ENCODE assay signal across 20 cellular contexts in genomic region chr16:11326737-11327276, GRCh38. TPM values are rescaled to one million over a fixed set of nuclear protein-coding genes. Genes with fewer than 3 reads are reported as not detected.
DNase-seq lines count a peak whose midpoint lies in the region; ATAC-seq and TF ChIP-seq lines count a peak whose summit lies in the region.
"Had no signal": no experiment of that assay in that cellular context is flagged by ENCODE, and none has a peak within 500 bp of the region (broad histone marks: within the 10 kb centered on the region; RNA-seq: fewer than 3 reads in every experiment).

No MANE protein-coding gene starts in this region.

- H3K4me2 ChIP-seq in neural progenitor cell: no peak overlapping the region

- H3K27me3 ChIP-seq in neural progenitor cell: no peaks in the 10 kb centered on the region

- no peak overlapping the region for H3K27ac ChIP-seq in neural progenitor cell
- H3K27ac ChIP-seq: 22Rv1, prostate gland had no signal

- peaks cover 28% of the 10 kb centered on the region for H3F3A ChIP-seq in neural progenitor cell (ENCODE audit: low read depth)

- DNase-seq in T-helper 1 cell (no peak), GM13977 (ENCODE audit: low spot score) (no peak), neural progenitor cell (ENCODE audit: low spot score) (no peak), SK-N-DZ (ENCODE audit: low spot score) (no peak), posterior cingulate gyrus (no peak)
- DNase-seq: CD8-positive, alpha-beta T cell; erythroblast; glutamatergic neuron; NCI-H1436; NCI-H345 had no signal

- H2AFZ ChIP-seq in neural progenitor cell (replicated peaks): no peak overlapping the region

- no peak overlapping the region for H3K4me3 ChIP-seq in neural progenitor cell
- H3K4me3 ChIP-seq: prostate gland had no signal

- in situ Hi-C loops in GM13977 (cut with MboI; ENCODE audit: low pct_unique_long_range_greater_than_20kb, low sequenced_read_pairs, unreplicated experiment): no loop called here

- peaks cover 9% of the 10 kb centered on the region for H3K36me3 Mint-ChIP-seq in T-helper 1 cell treated with Interleukin-12 subunit alpha and Interleukin-12 subunit beta and Interleukin-4 antibody, amounts not matched to agents 30 μg/mL and 1 μg/mL, for 36 hours (ENCODE audit: low read depth)
- no peaks in the 10 kb centered on the region for H3K36me3 Mint-ChIP-seq in activated T-helper 17 cell treated with anti-CD3 and anti-CD28 coated beads, Interleukin-2, amount 50 U/mL, for 72 hours (ENCODE audit: low read depth)
- H3K36me3 Mint-ChIP-seq in neural progenitor cell: no peaks in the 10 kb centered on the region
- H3K36me3 Mint-ChIP-seq: CD8-positive, alpha-beta T cell had no signal

- no peaks in the 10 kb centered on the region for H3K36me3 ChIP-seq in neural progenitor cell
- H3K36me3 ChIP-seq: prostate gland had no signal

- H3K9ac ChIP-seq in neural progenitor cell: no peak overlapping the region

- H3K4me1 ChIP-seq in neural progenitor cell: peaks cover 18% of the 10 kb centered on the region
- H3K4me1 ChIP-seq: prostate gland had no signal

- no peak overlapping the region for H3K4me3 Mint-ChIP-seq in T-helper 1 cell treated with Interleukin-12 subunit alpha and Interleukin-12 subunit beta and Interleukin-4 antibody, amounts not matched to agents 30 μg/mL and 1 μg/mL, for 36 hours
- H3K4me3 Mint-ChIP-seq in activated T-helper 17 cell treated with anti-CD3 and anti-CD28 coated beads, Interleukin-2, amount 50 U/mL, for 72 hours: peak overlapping the region; percentile 83
- H3K4me3 Mint-ChIP-seq in neural progenitor cell: peak overlapping the region; percentile 48
- H3K4me3 Mint-ChIP-seq: CD8-positive, alpha-beta T cell had no signal

- H3K79me2 ChIP-seq in neural progenitor cell (ENCODE audit: low read depth): no peaks in the 10 kb centered on the region

- intact Hi-C loops in posterior cingulate gyrus (cut with DNase I): no loop called here

- peaks cover 5% of the 10 kb centered on the region for H3K9me3 Mint-ChIP-seq in T-helper 1 cell treated with Interleukin-12 subunit alpha and Interleukin-12 subunit beta and Interleukin-4 antibody, amounts not matched to agents 30 μg/mL and 1 μg/mL, for 36 hours
- H3K9me3 Mint-ChIP-seq in activated T-helper 17 cell treated with anti-CD3 and anti-CD28 coated beads, Interleukin-2, amount 50 U/mL, for 72 hours: no peaks in the 10 kb centered on the region
- H3K9me3 Mint-ChIP-seq in neural progenitor cell: no peaks in the 10 kb centered on the region
- H3K9me3 Mint-ChIP-seq: CD8-positive, alpha-beta T cell had no signal

- no peaks in the 10 kb centered on the region for H4K20me1 ChIP-seq in neural progenitor cell (ENCODE audit: low read depth)

- peak overlapping the region; percentile 60 for H3K27ac Mint-ChIP-seq in T-helper 1 cell treated with Interleukin-12 subunit alpha and Interleukin-12 subunit beta and Interleukin-4 antibody, amounts not matched to agents 30 μg/mL and 1 μg/mL, for 36 hours
- H3K27ac Mint-ChIP-seq in activated T-helper 17 cell treated with anti-CD3 and anti-CD28 coated beads, Interleukin-2, amount 50 U/mL, for 72 hours: no peak overlapping the region
- peak overlapping the region; percentile 79 for H3K27ac Mint-ChIP-seq in neural progenitor cell
- H3K27ac Mint-ChIP-seq: CD8-positive, alpha-beta T cell had no signal

- ATAC-seq in activated T-helper 17 cell treated with anti-CD3 and anti-CD28 coated beads, Interleukin-2, amount 50 U/mL, for 72 hours (replicated peaks): no peak
- ATAC-seq in HG03469 (IDR thresholded peaks at IDR 0.05; ENCODE audit: unreplicated experiment): no peak
- ATAC-seq: CD8-positive, alpha-beta T cell had no signal

- peaks cover 55% of the 10 kb centered on the region for H3K4me1 Mint-ChIP-seq in T-helper 1 cell treated with Interleukin-12 subunit alpha and Interleukin-12 subunit beta and Interleukin-4 antibody, amounts not matched to agents 30 μg/mL and 1 μg/mL, for 36 hours (ENCODE audit: low read depth)
- H3K4me1 Mint-ChIP-seq in activated T-helper 17 cell treated with anti-CD3 and anti-CD28 coated beads, Interleukin-2, amount 50 U/mL, for 72 hours: peaks cover 35% of the 10 kb centered on the region
- H3K4me1 Mint-ChIP-seq in neural progenitor cell: peaks cover 46% of the 10 kb centered on the region

- no peaks in the 10 kb centered on the region for H3K9me3 ChIP-seq in neural progenitor cell (ENCODE audit: low read depth)
- H3K9me3 ChIP-seq: prostate gland had no signal

- H3K27me3 Mint-ChIP-seq in T-helper 1 cell treated with Interleukin-12 subunit alpha and Interleukin-12 subunit beta and Interleukin-4 antibody, amounts not matched to agents 30 μg/mL and 1 μg/mL, for 36 hours (ENCODE audit: low read depth): no peaks in the 10 kb centered on the region
- H3K27me3 Mint-ChIP-seq in activated T-helper 17 cell treated with anti-CD3 and anti-CD28 coated beads, Interleukin-2, amount 50 U/mL, for 72 hours: no peaks in the 10 kb centered on the region
- peaks cover 18% of the 10 kb centered on the region for H3K27me3 Mint-ChIP-seq in neural progenitor cell (ENCODE audit: insufficient read depth, low read depth)

- TF ChIP-seq CTCF in GM13977 (IDR thresholded peaks at IDR 0.05; ENCODE audit: extremely low read depth, insufficient read depth, missing control alignments) (peak; percentile 9), neural progenitor cell (IDR thresholded peaks at IDR 0.05) (no peak)

RNA-seq across cellular contexts. Expression of gene RMI2, which starts 18.5 kb away (rescaled TPM):
- 10 to 100 TPM; 31.6 to 34.3 TPM for total RNA-seq in activated T-helper 17 cell treated with anti-CD3 and anti-CD28 coated beads, Interleukin-2, amount 50 U/mL, for 72 hours
- total RNA-seq in neural progenitor cell (ENCODE audit: low replicate concordance): 56.1 and 68.6 TPM in 2 replicates
- polyA plus RNA-seq in SK-N-DZ (2014; cell fraction: cytosol; rRNA removed): 73.7 and 89.4 TPM in 2 replicates
- polyA plus RNA-seq in SK-N-DZ (2014; cell fraction: nucleus; rRNA removed): 36.9 and 47.1 TPM in 2 replicates

RNA-seq across cellular contexts. Expression of gene PRM1, which starts 45.7 kb away (rescaled TPM):
- not detected for total RNA-seq in activated T-helper 17 cell treated with anti-CD3 and anti-CD28 coated beads, Interleukin-2, amount 50 U/mL, for 72 hours
- not detected in 2 replicates for total RNA-seq in neural progenitor cell (ENCODE audit: low replicate concordance)
- polyA plus RNA-seq in SK-N-DZ (2014; cell fraction: cytosol; rRNA removed): not detected in 2 replicates
- polyA plus RNA-seq in SK-N-DZ (2014; cell fraction: nucleus; rRNA removed): not detected in 2 replicates
- total RNA-seq: CD8-positive, alpha-beta T cell; H4; mononuclear cell; SK-MEL-5; temporal lobe had no signal
- polyA plus RNA-seq: keratinocyte had no signal

RNA-seq across cellular contexts. Expression of gene PRM2, which starts 50.5 kb away (rescaled TPM):
- not detected for total RNA-seq in activated T-helper 17 cell treated with anti-CD3 and anti-CD28 coated beads, Interleukin-2, amount 50 U/mL, for 72 hours
- not detected in 2 replicates for total RNA-seq in neural progenitor cell (ENCODE audit: low replicate concordance)
- polyA plus RNA-seq in SK-N-DZ (2014; cell fraction: cytosol; rRNA removed): not detected in 2 replicates
- not detected in 2 replicates for polyA plus RNA-seq in SK-N-DZ (2014; cell fraction: nucleus; rRNA removed)
- total RNA-seq: CD8-positive, alpha-beta T cell; H4; mononuclear cell; SK-MEL-5; temporal lobe had no signal
- polyA plus RNA-seq: keratinocyte had no signal

RNA-seq across cellular contexts. Expression of gene PRM3, which starts 53.4 kb away (rescaled TPM):
- not detected for total RNA-seq in activated T-helper 17 cell treated with anti-CD3 and anti-CD28 coated beads, Interleukin-2, amount 50 U/mL, for 72 hours
- not detected in 2 replicates for total RNA-seq in neural progenitor cell (ENCODE audit: low replicate concordance)
- polyA plus RNA-seq in SK-N-DZ (2014; cell fraction: cytosol; rRNA removed): not detected in 2 replicates
- polyA plus RNA-seq in SK-N-DZ (2014; cell fraction: nucleus; rRNA removed): not detected in 2 replicates
- total RNA-seq: CD8-positive, alpha-beta T cell; H4; mononuclear cell; prostate gland; SK-MEL-5; temporal lobe had no signal
- polyA plus RNA-seq: keratinocyte had no signal

RNA-seq across cellular contexts. Expression of gene TNP2, which starts 57.7 kb away (rescaled TPM):
- not detected for total RNA-seq in activated T-helper 17 cell treated with anti-CD3 and anti-CD28 coated beads, Interleukin-2, amount 50 U/mL, for 72 hours
- total RNA-seq in neural progenitor cell (ENCODE audit: low replicate concordance): not detected in 2 replicates
- polyA plus RNA-seq in SK-N-DZ (2014; cell fraction: cytosol; rRNA removed): not detected in 2 replicates
- polyA plus RNA-seq in SK-N-DZ (2014; cell fraction: nucleus; rRNA removed): not detected in 2 replicates
- total RNA-seq: CD8-positive, alpha-beta T cell; H4; mononuclear cell; prostate gland; SK-MEL-5; temporal lobe had no signal
- polyA plus RNA-seq: keratinocyte had no signal
